Comparison of ENCODE assay signal across 9 cellular contexts in the genomic region with DNA sequence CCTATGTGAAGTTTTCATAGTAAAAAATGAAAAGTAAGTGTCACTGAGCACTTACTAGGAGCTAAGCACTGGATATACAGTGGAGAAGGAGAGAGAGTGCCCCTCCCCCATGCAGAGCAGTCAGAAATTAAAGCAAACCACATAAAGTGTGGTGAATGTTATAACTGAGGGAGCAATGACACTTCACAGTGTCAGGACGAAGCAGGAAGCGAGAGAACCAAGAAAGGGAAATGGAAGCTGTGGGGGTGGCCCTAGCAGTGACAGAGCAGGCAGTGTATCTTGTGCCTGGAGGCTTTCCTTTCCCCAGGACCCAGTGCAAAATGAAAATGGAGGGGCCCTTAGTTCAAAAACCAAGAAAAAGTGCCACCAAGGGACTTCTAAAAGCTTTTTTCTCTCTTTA. TPM values are rescaled to one million over a fixed set of nuclear protein-coding genes. Genes with fewer than 3 reads are reported as not detected.
DNase-seq lines count a peak whose midpoint lies in the region; ATAC-seq and TF ChIP-seq lines count a peak whose summit lies in the region.
"Had no signal": no experiment of that assay in that cellular context is flagged by ENCODE, and none has a peak within 500 bp of the region (broad histone marks: within the 10 kb centered on the region; RNA-seq: fewer than 3 reads in every experiment).

No MANE protein-coding gene starts in this region.

- H4K20me1 ChIP-seq in Loucy (ENCODE audit: insufficient read depth, low read length, poor library complexity, severe bottlenecking) = no peaks in the 10 kb centered on the region

- ATAC-seq in naive B cell (ENCODE audit: low read depth in 2 of 2) = peak; percentile 99 to 100

- H3K9me3 ChIP-seq in Loucy (ENCODE audit: insufficient read depth, low read depth, low read length) = no peaks in the 10 kb centered on the region
- H3K9me3 ChIP-seq: tibial nerve had no signal

- peak; percentile 36 for DNase-seq in GF-D8 (lab: John Stamatoyannopoulos, UW)
- peak; percentile 63 for DNase-seq in activated CD8-positive, alpha-beta memory T cell treated with anti-CD3 and anti-CD28 coated beads, Interleukin-2, amount 50 U/mL, for 48 hours
- DNase-seq in naive B cell = peak; percentile 55
- no peak for DNase-seq in middle frontal gyrus (ENCODE audit: extremely low spot score, low spot score)
- DNase-seq in ureter (ENCODE audit: low spot score) = no peak
- DNase-seq in 8988T = no peak
- no peak for DNase-seq in DMS153 (lab: John Stamatoyannopoulos, UW)

- H3K27me3 ChIP-seq in Loucy (ENCODE audit: insufficient read depth, low read length, poor library complexity, severe bottlenecking) = no peaks in the 10 kb centered on the region
- H3K27me3 ChIP-seq: tibial nerve had no signal

- no peaks in the 10 kb centered on the region for H3K36me3 ChIP-seq in Loucy (ENCODE audit: insufficient read depth, low read length)
- H3K36me3 ChIP-seq: tibial nerve had no signal

- no peaks in the 10 kb centered on the region for H3K79me2 ChIP-seq in Loucy (ENCODE audit: insufficient read depth, low read length)

- no peaks in the 10 kb centered on the region for H3K36me3 Mint-ChIP-seq in naive B cell

- H3K4me3 ChIP-seq in Loucy (ENCODE audit: low read length, poor library complexity, severe bottlenecking) = peak overlapping the region; percentile 62
- H3K4me3 ChIP-seq: tibial nerve had no signal

- peaks cover 13 to 31% (median 16%) of the 10 kb centered on the region in 3 donors for H3K4me1 Mint-ChIP-seq in naive B cell

- no peaks in the 10 kb centered on the region for H3K27me3 Mint-ChIP-seq in naive B cell

- H3K4me1 ChIP-seq in Loucy (ENCODE audit: insufficient read depth, low read length, poor library complexity, severe bottlenecking) = peaks cover 62% of the 10 kb centered on the region
- H3K4me1 ChIP-seq: tibial nerve had no signal

- H3K4me3 Mint-ChIP-seq in naive B cell = peak overlapping the region; percentile 20 to 89 (median 64)

- TF ChIP-seq CTCF in Loucy (conservative IDR thresholded peaks at IDR 0.05; ENCODE audit: low read length) = no peak

- peak overlapping the region; percentile 82 for H3K4me2 ChIP-seq in Loucy (ENCODE audit: low read depth, low read length, poor library complexity, severe bottlenecking)

- H2AFZ ChIP-seq in Loucy (ENCODE audit: low read length) = peak overlapping the region; percentile 23

- peak overlapping the region; percentile 76 to 98 (median 84) for H3K27ac Mint-ChIP-seq in naive B cell

- H3K9me3 Mint-ChIP-seq in naive B cell = no peaks in the 10 kb centered on the region

- H3K9me2 ChIP-seq in Loucy (replicated peaks; ENCODE audit: low read depth, low read length) = no peaks in the 10 kb centered on the region

- peak overlapping the region; percentile 77 for H3K9ac ChIP-seq in Loucy (ENCODE audit: low read depth, low read length, poor library complexity, severe bottlenecking)

- H3F3A ChIP-seq in Loucy (ENCODE audit: low read depth) = peaks cover 5% of the 10 kb centered on the region; the same call in 1 of the 2 replicates

RNA-seq across cellular contexts. Expression of a gene that starts 21.5 kb away (rescaled TPM):
- polyA plus RNA-seq in naive B cell (ENCODE audit: low read depth in 6 of 6) = 10 to 100 TPM; 25.2 to 38.3 (median 32.0) TPM
- total RNA-seq in ureter = 19.0 TPM

Comparison
In these comparisons a context has a peak if more than half of its experiments do, and no peak if none do; other contexts are left out.
1. DNase-seq: peak in GF-D8 (single experiment), activated CD8-positive, alpha-beta memory T cell treated with anti-CD3 and anti-CD28 coated beads, Interleukin-2, amount 50 U/mL, for 48 hours (single experiment) and naive B cell (single experiment); none in middle frontal gyrus (single experiment), ureter (single experiment), 8988T (single experiment) and DMS153 (single experiment).